In genomic region chr16:740459-740763, GRCh38 we compare ENCODE assay signal across 8 cellular contexts. TPM values are rescaled to one million over a fixed set of nuclear protein-coding genes. Genes with fewer than 3 reads are reported as not detected.
DNase-seq lines count a peak whose midpoint lies in the region; ATAC-seq and TF ChIP-seq lines count a peak whose summit lies in the region.

No MANE protein-coding gene starts in this region.

- ATAC-seq in HG02588 (IDR thresholded peaks at IDR 0.05; ENCODE audit: unreplicated experiment): peak; percentile 15

- TF ChIP-seq CTCF in CD14-positive monocyte (IDR thresholded peaks at IDR 0.05) (no peak), testis (IDR thresholded peaks at IDR 0.05) (no peak)

- H3K27me3 ChIP-seq in iPS-20b (ENCODE audit: insufficient read depth, low read length): no peaks in the 10 kb centered on the region
- no peaks in the 10 kb centered on the region for H3K27me3 ChIP-seq in testis

- intact Hi-C loops in CD14-positive monocyte (cut with micrococcal nuclease): no loop called here
- intact Hi-C loops in testis (cut with DNase I; ENCODE audit: low total_unique reads): loop anchor here (2.0 kb wide), 1 partner anchor 58 kb away; no protein-coding TSS in a partner anchor

- DNase-seq in CD14-positive monocyte (ENCODE audit: low spot score) (no peak), testis (no peak), amniotic stem cell (lab: John Stamatoyannopoulos, UW) (no peak), NCI-H510A (lab: John Stamatoyannopoulos, UW) (no peak), NCI-H446 (lab: John Stamatoyannopoulos, UW) (no peak)

- H3K9me3 ChIP-seq in iPS-20b (ENCODE audit: insufficient read depth, low read depth, low read length): no peaks in the 10 kb centered on the region
- no peaks in the 10 kb centered on the region for H3K9me3 ChIP-seq in testis

- peak overlapping the region in 2 of 7 donors; percentile 63 to 82 for H3K27ac Mint-ChIP-seq in CD14-positive monocyte
- no peak overlapping the region for H3K27ac Mint-ChIP-seq in activated naive CD8-positive, alpha-beta T cell

- H3K36me3 ChIP-seq in iPS-20b (ENCODE audit: insufficient read depth, low read depth, low read length) (peaks cover 10% of the 10 kb centered on the region; the same call in 1 of the 2 replicates), testis (ENCODE audit: low read depth, missing control alignments) (no peaks in the 10 kb centered on the region)

- peaks cover 16% of the 10 kb centered on the region for H3K4me1 Mint-ChIP-seq in CD14-positive monocyte
- peaks cover 6% of the 10 kb centered on the region for H3K4me1 Mint-ChIP-seq in activated naive CD8-positive, alpha-beta T cell (ENCODE audit: low read depth)

- H3K9me3 Mint-ChIP-seq in CD14-positive monocyte: no peaks in the 10 kb centered on the region
- H3K9me3 Mint-ChIP-seq in activated naive CD8-positive, alpha-beta T cell (ENCODE audit: low read depth): no peaks in the 10 kb centered on the region

- 0% methylated on average over 7 to 9 of the region's 22 CpGs for WGBS in testis, 2 donors

- H3K4me3 ChIP-seq in iPS-20b (ENCODE audit: low read length) (peak overlapping the region; percentile 76), testis (peak overlapping the region; percentile 74 to 91)

- H3K4me1 ChIP-seq in iPS-20b (ENCODE audit: insufficient read depth, low read length) (no peaks in the 10 kb centered on the region), testis (peaks cover 14% of the 10 kb centered on the region)

- H3K27me3 Mint-ChIP-seq in CD14-positive monocyte (ENCODE audit: low read depth in 3 of 3): no peaks in the 10 kb centered on the region
- no peaks in the 10 kb centered on the region for H3K27me3 Mint-ChIP-seq in activated naive CD8-positive, alpha-beta T cell

- H3K9ac ChIP-seq in iPS-20b (ENCODE audit: low read depth, low read length): peak overlapping the region; percentile 86

- no peak for TF ChIP-seq POLR2A in testis (IDR thresholded peaks at IDR 0.05)

- peak overlapping the region; percentile 81 to 85 for H3K4me3 Mint-ChIP-seq in CD14-positive monocyte
- peak overlapping the region; percentile 76 for H3K4me3 Mint-ChIP-seq in activated naive CD8-positive, alpha-beta T cell

- H3K27ac ChIP-seq in iPS-20b (ENCODE audit: low read length) (no peak overlapping the region), testis (peak overlapping the region in 1 of 2 donors; percentile 19)

- peaks cover 26 to 42% of the 10 kb centered on the region in 2 donors for H3K36me3 Mint-ChIP-seq in CD14-positive monocyte
- H3K36me3 Mint-ChIP-seq in activated naive CD8-positive, alpha-beta T cell: peaks cover 2% of the 10 kb centered on the region

RNA-seq across cellular contexts. Expression of gene CIAO3, which starts 0.4 kb away (rescaled TPM):
- polyA plus RNA-seq in CD14-positive monocyte (10 to 100 TPM in 1 of 2 donors, 1 to 10 TPM in 1; 8.6 to 11.8 TPM), testis (ENCODE audit: insufficient read depth, low read depth, low replicate concordance) (28.9 TPM)
- 10 to 100 TPM; 58.0 to 59.0 TPM for total RNA-seq in testis

RNA-seq across cellular contexts. Expression of gene HAGHL, which starts 13.5 kb away (rescaled TPM):
- polyA plus RNA-seq in CD14-positive monocyte (1 to 10 TPM in 1 of 2 donors, under 1 TPM in 1; 0.60 to 1.5 TPM), testis (ENCODE audit: insufficient read depth, low read depth, low replicate concordance) (7.2 TPM)
- total RNA-seq in testis: 10 to 100 TPM in 1 of 2 donors, 1 to 10 TPM in 1; 9.9 to 13.7 TPM

RNA-seq across cellular contexts. Expression of gene CCDC78, which starts 14.2 kb away (rescaled TPM):
- polyA plus RNA-seq in CD14-positive monocyte (not detected), testis (ENCODE audit: insufficient read depth, low read depth, low replicate concordance) (5.7 TPM)
- 1 to 10 TPM; 3.2 to 6.1 TPM for total RNA-seq in testis

RNA-seq across cellular contexts. Expression of gene ANTKMT, which starts 19.5 kb away (rescaled TPM):
- polyA plus RNA-seq in CD14-positive monocyte: 10 to 100 TPM; 34.4 to 56.3 TPM
- 100 to 1,000 TPM in 1 of 2 donors, 10 to 100 TPM in 1; 81.1 to 108 TPM for total RNA-seq in testis
- 68.5 TPM for polyA plus RNA-seq in testis (ENCODE audit: insufficient read depth, low read depth, low replicate concordance)

RNA-seq across cellular contexts. Expression of gene MSLN, which starts 20.1 kb away (rescaled TPM):
- under 1 TPM in 1 of 2 donors, not detected in 1; 0.29 TPM for polyA plus RNA-seq in CD14-positive monocyte
- total RNA-seq in testis: 1 to 10 TPM; 1.5 to 2.8 TPM
- 18.5 TPM for polyA plus RNA-seq in testis (ENCODE audit: insufficient read depth, low read depth, low replicate concordance)
